ENCODE assay signal across 15 cellular contexts in genomic region chr20:7765221-7765620, GRCh38.
A peak's percentile ranks its signal among the peaks of the same experiment; 100 is the strongest.
DNase-seq lines count a peak whose midpoint lies in the region; ATAC-seq and TF ChIP-seq lines count a peak whose summit lies in the region.
"Had no signal": no experiment of that assay in that cellular context is flagged by ENCODE, and none has a peak within 500 bp of the region (broad histone marks: within the 10 kb centered on the region; RNA-seq: fewer than 3 reads in every experiment).

No MANE protein-coding gene starts in this region.

- ATAC-seq in GM18498 (IDR thresholded peaks at IDR 0.05; ENCODE audit: unreplicated experiment), result peak; percentile 92
- peak; percentile 68 for ATAC-seq in GM19455 (IDR thresholded peaks at IDR 0.05; ENCODE audit: unreplicated experiment)
- peak; percentile 75 for ATAC-seq in HG02943 (IDR thresholded peaks at IDR 0.05; ENCODE audit: low read depth, unreplicated experiment)
- ATAC-seq: stimulated activated naive CD8-positive, alpha-beta T cell treated with anti-CD3 and anti-CD28 coated beads, Interleukin-15, Interleukin-2, amounts not matched to agents 100 U/mL and 50 U/mL, for 24 hours had no signal

- H3K4me1 ChIP-seq in suprapubic skin, result no peaks in the 10 kb centered on the region
- H3K4me1 ChIP-seq: parathyroid adenoma had no signal

- TF ChIP-seq CTCF in suprapubic skin (IDR thresholded peaks at IDR 0.05) (no peak), dorsolateral prefrontal cortex (IDR thresholded peaks at IDR 0.05 in 54 of 56, conservative IDR thresholded peaks at IDR 0.05 in 2 of 56; ENCODE audit: low read depth in 1 of 56, partially characterized antibody in 56 of 56) (no peak)

- WGBS in suprapubic skin, result 71% methylated on average over 2 of the region's 2 CpGs

- H3K9me3 ChIP-seq in suprapubic skin, result no peaks in the 10 kb centered on the region

- TF ChIP-seq EP300 in suprapubic skin (IDR thresholded peaks at IDR 0.05), result no peak

- intact Hi-C loops in dorsolateral prefrontal cortex (cut with DNase I), result no loop called here

- no peaks in the 10 kb centered on the region for H3K27me3 ChIP-seq in suprapubic skin
- no peaks in the 10 kb centered on the region for H3K27me3 ChIP-seq in dorsolateral prefrontal cortex

- peak; percentile 51 for DNase-seq in MV-4-11 (lab: John Stamatoyannopoulos, UW)
- no peak for DNase-seq in suprapubic skin (ENCODE audit: low spot score in 2 of 2)
- no peak for DNase-seq in midbrain (lab: John Stamatoyannopoulos, UW)
- DNase-seq in anterior cingulate cortex (lab: John Stamatoyannopoulos, UW), result no peak
- no peak for DNase-seq in dorsolateral prefrontal cortex
- DNase-seq: endodermal cell; head of caudate nucleus; NCI-H1694 treated with DMSO at 0.1 percent for 48 hours; stimulated activated naive CD8-positive, alpha-beta T cell treated with anti-CD3 and anti-CD28 coated beads, Interleukin-15, Interleukin-2, amounts not matched to agents 100 U/mL and 50 U/mL, for 24 hours; T-helper 9 cell had no signal

- H3K4me3 ChIP-seq in suprapubic skin (no peak overlapping the region), dorsolateral prefrontal cortex (no peak overlapping the region)
- H3K4me3 ChIP-seq: lung had no signal

- H3K27ac ChIP-seq in suprapubic skin (no peak overlapping the region), dorsolateral prefrontal cortex (no peak overlapping the region)
- H3K27ac ChIP-seq: parathyroid adenoma had no signal

- no peak for TF ChIP-seq POLR2A in suprapubic skin (IDR thresholded peaks at IDR 0.05)

- no peaks in the 10 kb centered on the region for H3K36me3 ChIP-seq in suprapubic skin
